Comparison of ENCODE assay signal across 18 cellular contexts in genomic region chr2:41878056-41878455, GRCh38.
A peak's percentile ranks its signal among the peaks of the same experiment; 100 is the strongest.
DNase-seq lines count a peak whose midpoint lies in the region; ATAC-seq and TF ChIP-seq lines count a peak whose summit lies in the region.
"Had no signal": no experiment of that assay in that cellular context is flagged by ENCODE, and none has a peak within 500 bp of the region (broad histone marks: within the 10 kb centered on the region; RNA-seq: fewer than 3 reads in every experiment).

No MANE protein-coding gene starts in this region.

- H3K9ac ChIP-seq in neuronal stem cell (ENCODE audit: low read depth, low read length, poor library complexity): no peak overlapping the region
- H3K9ac ChIP-seq: SK-N-SH had no signal

- peaks cover 22% of the 10 kb centered on the region for H3K4me1 ChIP-seq in body of pancreas
- peaks cover 16 to 17% of the 10 kb centered on the region in 2 donors for H3K4me1 ChIP-seq in neuronal stem cell (ENCODE audit: control insufficient read depth in 2 of 2, insufficient read depth in 1 of 2, low read depth in 1 of 2, low read length in 2 of 2)
- peaks cover 21% of the 10 kb centered on the region for H3K4me1 ChIP-seq in vagina

- intact Hi-C loops in body of pancreas (cut with DNase I) (no loop called here), vagina (cut with DNase I) (loop anchor here (10.0 kb wide), 1 partner anchor 87 kb away; no protein-coding TSS in a partner anchor), left cardiac atrium (cut with DNase I) (no loop called here)

- H3K36me3 ChIP-seq in body of pancreas (replicated peaks in 1 of 2; ENCODE audit: insufficient read depth in 1 of 2, low read depth in 2 of 2) (no peaks in the 10 kb centered on the region), neuronal stem cell (replicated peaks in 1 of 2; ENCODE audit: control insufficient read depth in 2 of 2, insufficient read depth in 2 of 2, low read length in 2 of 2) (no peaks in the 10 kb centered on the region), vagina (no peaks in the 10 kb centered on the region)

- no peak overlapping the region for H3K23ac ChIP-seq in neuronal stem cell (ENCODE audit: low read depth, low read length, poor library complexity)

- POLR2A ChIA-PET in GM10248 (lab: Yijun Ruan, JAX): no interaction called here

- H2AK5ac ChIP-seq in neuronal stem cell (ENCODE audit: low read depth, low read length): peak overlapping the region; percentile 89

- H3K27me3 ChIP-seq in body of pancreas: no peaks in the 10 kb centered on the region
- H3K27me3 ChIP-seq in neuronal stem cell (ENCODE audit: control insufficient read depth in 3 of 3, insufficient read depth in 3 of 3, low read depth in 1 of 3, low read length in 3 of 3): no peaks in the 10 kb centered on the region
- H3K27me3 ChIP-seq in vagina: no peaks in the 10 kb centered on the region

- CTCF ChIA-PET in GM10248 (lab: Yijun Ruan, JAX): interaction anchor here (1.0 to 5.9 kb wide), 4 partner anchors 9 to 217 kb away, joined by 4 to 45 read pairs (median 19); no protein-coding TSS in a partner anchor

- H2BK12ac ChIP-seq in neuronal stem cell (ENCODE audit: low read length): no peak overlapping the region

- H3K4me2 ChIP-seq in neuronal stem cell (ENCODE audit: insufficient read depth, low read length, poor library complexity, severe bottlenecking): no peak overlapping the region
- H3K4me2 ChIP-seq: SK-N-SH had no signal

- no peak overlapping the region for H4K91ac ChIP-seq in neuronal stem cell (ENCODE audit: low read depth, low read length, poor library complexity)

- DNase-seq in NCI-H1694 treated with DMSO at 0.1 percent for 48 hours (lab: John Stamatoyannopoulos, UW): peak; percentile 50
- no peak for DNase-seq in body of pancreas
- no peak for DNase-seq in neuronal stem cell (ENCODE audit: low spot score)
- DNase-seq in vagina (ENCODE audit: extremely low spot score in 2 of 2): no peak
- DNase-seq in left cardiac atrium: no peak
- DNase-seq in GM10248 (ENCODE audit: extremely low spot score): no peak
- DNase-seq: ACHN; CD8-positive, alpha-beta T cell; Kasumi-1; NCI-H187; NCI-H2107; NCI-H446 treated with DMSO at 0.1 percent for 48 hours; NCI-H774; NK-92 treated with Interleukin-12 subunit alpha and Interleukin-12 subunit beta, amount 100 ng/mL, for 24 hours; SHP77 treated with DMSO at 0.1 percent for 48 hours; SK-N-SH had no signal

- peak overlapping the region; percentile 72 for H2BK5ac ChIP-seq in neuronal stem cell (ENCODE audit: low read length)

- H4K8ac ChIP-seq in neuronal stem cell (ENCODE audit: low read depth, low read length): no peak overlapping the region

- no peaks in the 10 kb centered on the region for H3K79me1 ChIP-seq in neuronal stem cell (ENCODE audit: low read depth, low read length)

- H2AFZ ChIP-seq in neuronal stem cell (ENCODE audit: low read length): no peak overlapping the region

- ATAC-seq in body of pancreas (no peak), left cardiac atrium (no peak), GM18868 (IDR thresholded peaks at IDR 0.05; ENCODE audit: unreplicated experiment) (no peak)
- ATAC-seq: CD8-positive, alpha-beta T cell had no signal

- H2BK15ac ChIP-seq in neuronal stem cell (ENCODE audit: low read length): peak overlapping the region; percentile 70

- WGBS in body of pancreas, 2 donors: 64 to 80% methylated on average over 6 to 10 of the region's 10 CpGs
- WGBS in neuronal stem cell (ENCODE audit: extremely low coverage in 2 of 2, insufficient read length in 2 of 2, insufficient replicate concordance in 1 of 2), 2 donors: no CpG with 5 or more reads among the region's 10 CpGs

- TF ChIP-seq POLR2A in body of pancreas (IDR thresholded peaks at IDR 0.05): no peak
- no peak for TF ChIP-seq POLR2A in vagina (IDR thresholded peaks at IDR 0.05)

- H3K18ac ChIP-seq in neuronal stem cell (ENCODE audit: low read length): peak overlapping the region; percentile 72

- TF ChIP-seq CTCF in body of pancreas (IDR thresholded peaks at IDR 0.05) (no peak), vagina (IDR thresholded peaks at IDR 0.05) (no peak), GM10248 (IDR thresholded peaks at IDR 0.05; ENCODE audit: control extremely low read depth, extremely low read depth, low read depth, missing control alignments) (no peak)

- peak overlapping the region in 3 of 4 donors; percentile 38 to 66 (median 63) for H3K27ac ChIP-seq in body of pancreas
- no peak overlapping the region for H3K27ac ChIP-seq in neuronal stem cell (replicated peaks; ENCODE audit: low read length)
- peak overlapping the region; percentile 58 for H3K27ac ChIP-seq in vagina
- H3K27ac ChIP-seq: RWPE1 had no signal

- peak overlapping the region; percentile 22 for H3K14ac ChIP-seq in neuronal stem cell (ENCODE audit: low read length)

- no peaks in the 10 kb centered on the region for H3K9me3 ChIP-seq in body of pancreas
- no peaks in the 10 kb centered on the region for H3K9me3 ChIP-seq in neuronal stem cell (replicated peaks in 1 of 2; ENCODE audit: control insufficient read depth in 2 of 2, insufficient read depth in 1 of 2, low read depth in 1 of 2, low read length in 2 of 2)
- H3K9me3 ChIP-seq in vagina: no peaks in the 10 kb centered on the region
- H3K9me3 ChIP-seq: SK-N-SH had no signal

- H2BK120ac ChIP-seq in neuronal stem cell (ENCODE audit: low read depth, low read length): peak overlapping the region; percentile 83

- no peak overlapping the region for H3K4me3 ChIP-seq in body of pancreas
- no peak overlapping the region for H3K4me3 ChIP-seq in neuronal stem cell (ENCODE audit: low read length in 2 of 2)
- H3K4me3 ChIP-seq in vagina: no peak overlapping the region

- no peak overlapping the region for H3K4ac ChIP-seq in neuronal stem cell (ENCODE audit: low read length)
